ENCODE assay signal across 9 cellular contexts in the genomic region with DNA sequence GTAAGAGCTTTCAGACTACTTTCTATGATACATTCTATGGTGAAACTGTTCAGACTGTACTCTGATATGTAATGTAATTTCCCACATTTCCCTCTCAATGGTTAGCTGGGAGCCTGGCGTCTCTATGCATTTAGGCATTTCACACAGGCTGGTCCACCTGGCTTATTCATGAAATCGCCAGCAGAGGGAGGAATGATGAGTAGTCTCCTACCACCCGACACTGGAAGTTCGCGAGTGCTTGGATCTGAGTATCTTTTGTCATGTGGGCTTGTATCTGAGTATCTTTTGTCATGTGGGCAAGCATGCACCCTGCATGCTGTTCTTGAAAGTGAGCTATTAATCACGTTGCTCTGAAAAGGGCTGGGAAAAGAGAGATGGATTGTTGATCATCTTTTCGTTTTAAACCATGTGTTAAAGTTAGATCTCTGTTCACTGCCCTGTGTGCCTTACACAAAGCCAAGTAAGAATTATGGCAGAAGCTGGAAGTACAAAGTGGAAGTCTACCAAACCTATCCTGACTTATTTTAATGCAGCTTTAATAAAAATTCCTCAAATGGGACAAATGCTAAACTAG.
DNase-seq lines count a peak whose midpoint lies in the region; ATAC-seq, FAIRE-seq and TF ChIP-seq lines count a peak whose summit lies in the region.
"Had no signal": no experiment of that assay in that cellular context is flagged by ENCODE, and none has a peak within 500 bp of the region (broad histone marks: within the 10 kb centered on the region; RNA-seq: fewer than 3 reads in every experiment).

No MANE protein-coding gene starts in this region.

- no peaks in the 10 kb centered on the region for H3K36me3 Mint-ChIP-seq in activated CD8-positive, alpha-beta T cell treated with anti-CD3 and anti-CD28 coated beads, Interleukin-2, amount 10 ng/mL, durations not matched to agents 7 days and 5 days (ENCODE audit: low read depth)
- no peaks in the 10 kb centered on the region for H3K36me3 Mint-ChIP-seq in activated CD4-positive, alpha-beta memory T cell treated with anti-CD3 and anti-CD28 coated beads, Interleukin-2, amount 10 ng/mL, durations not matched to agents 7 days and 5 days (ENCODE audit: low read depth)

- H3K36me3 ChIP-seq in kidney (ENCODE audit: control insufficient read depth in 1 of 2, insufficient read depth in 2 of 2, low read length in 2 of 2), result no peaks in the 10 kb centered on the region

- ATAC-seq in activated CD8-positive, alpha-beta T cell treated with anti-CD3 and anti-CD28 coated beads, Interleukin-2, amount 10 ng/mL, durations not matched to agents 7 days and 5 days, result peak; percentile 53
- ATAC-seq in HG03045 (IDR thresholded peaks at IDR 0.05; ENCODE audit: unreplicated experiment), result no peak

- CTCF ChIA-PET in activated CD8-positive, alpha-beta T cell treated with anti-CD3 and anti-CD28 coated beads, Interleukin-2, amount 10 ng/mL, durations not matched to agents 7 days and 5 days (lab: Charles Lee), result interaction anchor here (1.3 to 1.5 kb wide), 2 partner anchors 8 to 11 kb away, joined by 3 read pairs; no protein-coding TSS in a partner anchor
- CTCF ChIA-PET in activated CD4-positive, alpha-beta memory T cell treated with anti-CD3 and anti-CD28 coated beads, Interleukin-2, amount 10 ng/mL, durations not matched to agents 7 days and 5 days (lab: Charles Lee), result interaction anchor here (0.8 to 1.4 kb wide), 2 partner anchors 13 to 267 kb away, joined by 3 to 5 read pairs; no protein-coding TSS in a partner anchor

- H3K4me3 ChIP-seq in Jurkat, Clone E6-1 (ENCODE audit: low read length), result no peak overlapping the region
- no peak overlapping the region for H3K4me3 ChIP-seq in kidney (ENCODE audit: low read length in 2 of 2)

- H3K4me3 Mint-ChIP-seq in activated CD8-positive, alpha-beta T cell treated with anti-CD3 and anti-CD28 coated beads, Interleukin-2, amount 10 ng/mL, durations not matched to agents 7 days and 5 days, result no peak overlapping the region
- H3K4me3 Mint-ChIP-seq in activated CD4-positive, alpha-beta memory T cell treated with anti-CD3 and anti-CD28 coated beads, Interleukin-2, amount 10 ng/mL, durations not matched to agents 7 days and 5 days, result no peak overlapping the region

- no peaks in the 10 kb centered on the region for H3K9me3 ChIP-seq in kidney (ENCODE audit: control insufficient read depth in 1 of 2, low read length in 2 of 2)

- no peak for FAIRE-seq in kidney (lab: Jason Lieb, UNC)
- FAIRE-seq: A204.1 had no signal

- H3K27me3 Mint-ChIP-seq in activated CD8-positive, alpha-beta T cell treated with anti-CD3 and anti-CD28 coated beads, Interleukin-2, amount 10 ng/mL, durations not matched to agents 7 days and 5 days (ENCODE audit: low read depth), result peaks cover 11% of the 10 kb centered on the region
- no peaks in the 10 kb centered on the region for H3K27me3 Mint-ChIP-seq in activated CD4-positive, alpha-beta memory T cell treated with anti-CD3 and anti-CD28 coated beads, Interleukin-2, amount 10 ng/mL, durations not matched to agents 7 days and 5 days

- H3K27ac Mint-ChIP-seq in activated CD8-positive, alpha-beta T cell treated with anti-CD3 and anti-CD28 coated beads, Interleukin-2, amount 10 ng/mL, durations not matched to agents 7 days and 5 days, result no peak overlapping the region
- no peak overlapping the region for H3K27ac Mint-ChIP-seq in activated CD4-positive, alpha-beta memory T cell treated with anti-CD3 and anti-CD28 coated beads, Interleukin-2, amount 10 ng/mL, durations not matched to agents 7 days and 5 days

- peak; percentile 34 for TF ChIP-seq CTCF in kidney (IDR thresholded peaks at IDR 0.05; ENCODE audit: borderline replicate concordance, extremely low read depth, insufficient read depth)

- DNase-seq in DMS 273 (lab: John Stamatoyannopoulos, UW; ENCODE audit: unreplicated experiment), result peak; percentile 53
- no peak for DNase-seq in DMS 273 treated with DMSO at 0.1 percent for 48 hours (lab: John Stamatoyannopoulos, UW)
- peak; percentile 39 for DNase-seq in Jurkat, Clone E6-1 (ENCODE audit: low read depth, low spot score)
- DNase-seq in activated CD8-positive, alpha-beta T cell treated with anti-CD3 and anti-CD28 coated beads, Interleukin-2, amount 10 ng/mL, durations not matched to agents 7 days and 5 days, result peak; percentile 38
- DNase-seq in kidney, result no peak
- no peak for DNase-seq in activated CD4-positive, alpha-beta memory T cell treated with anti-CD3 and anti-CD28 coated beads, Interleukin-2, amount 10 ng/mL, durations not matched to agents 7 days and 5 days
- DNase-seq in MV-4-11 (lab: John Stamatoyannopoulos, UW), result no peak

- H3K27ac ChIP-seq in kidney (ENCODE audit: low read depth in 2 of 2, low read length in 2 of 2), result no peak overlapping the region

- intact Hi-C loops in kidney (cut with DNase I), result no loop called here

- no peak overlapping the region for H3K9ac ChIP-seq in kidney (ENCODE audit: low read length in 2 of 2)

- POLR2A ChIA-PET in activated CD8-positive, alpha-beta T cell treated with anti-CD3 and anti-CD28 coated beads, Interleukin-2, amount 10 ng/mL, durations not matched to agents 7 days and 5 days (lab: Charles Lee), result no interaction called here
- POLR2A ChIA-PET in activated CD4-positive, alpha-beta memory T cell treated with anti-CD3 and anti-CD28 coated beads, Interleukin-2, amount 10 ng/mL, durations not matched to agents 7 days and 5 days (lab: Charles Lee), result no interaction called here

- H3K4me1 ChIP-seq in kidney (ENCODE audit: control insufficient read depth in 1 of 2, insufficient read depth in 1 of 2, low read depth in 1 of 2, low read length in 2 of 2), result peaks cover 0 to 4% of the 10 kb centered on the region in 2 donors

- no peaks in the 10 kb centered on the region for H3K9me3 Mint-ChIP-seq in activated CD8-positive, alpha-beta T cell treated with anti-CD3 and anti-CD28 coated beads, Interleukin-2, amount 10 ng/mL, durations not matched to agents 7 days and 5 days (ENCODE audit: insufficient read depth)
- H3K9me3 Mint-ChIP-seq in activated CD4-positive, alpha-beta memory T cell treated with anti-CD3 and anti-CD28 coated beads, Interleukin-2, amount 10 ng/mL, durations not matched to agents 7 days and 5 days, result no peaks in the 10 kb centered on the region

- no peaks in the 10 kb centered on the region for H3K4me1 Mint-ChIP-seq in activated CD8-positive, alpha-beta T cell treated with anti-CD3 and anti-CD28 coated beads, Interleukin-2, amount 10 ng/mL, durations not matched to agents 7 days and 5 days (ENCODE audit: low read depth)
- no peaks in the 10 kb centered on the region for H3K4me1 Mint-ChIP-seq in activated CD4-positive, alpha-beta memory T cell treated with anti-CD3 and anti-CD28 coated beads, Interleukin-2, amount 10 ng/mL, durations not matched to agents 7 days and 5 days

Comparison
In these comparisons a context has a peak if more than half of its experiments do, and no peak if none do; other contexts are left out.
1. DNase-seq: peak in DMS 273 (single experiment), Jurkat, Clone E6-1 (single experiment) and activated CD8-positive, alpha-beta T cell treated with anti-CD3 and anti-CD28 coated beads, Interleukin-2, amount 10 ng/mL, durations not matched to agents 7 days and 5 days (single experiment); none in DMS 273 treated with DMSO at 0.1 percent for 48 hours (single experiment), kidney (single experiment), activated CD4-positive, alpha-beta memory T cell treated with anti-CD3 and anti-CD28 coated beads, Interleukin-2, amount 10 ng/mL, durations not matched to agents 7 days and 5 days (single experiment) and MV-4-11 (single experiment).